Comparison of ENCODE assay signal across 18 cellular contexts in the genomic region with DNA sequence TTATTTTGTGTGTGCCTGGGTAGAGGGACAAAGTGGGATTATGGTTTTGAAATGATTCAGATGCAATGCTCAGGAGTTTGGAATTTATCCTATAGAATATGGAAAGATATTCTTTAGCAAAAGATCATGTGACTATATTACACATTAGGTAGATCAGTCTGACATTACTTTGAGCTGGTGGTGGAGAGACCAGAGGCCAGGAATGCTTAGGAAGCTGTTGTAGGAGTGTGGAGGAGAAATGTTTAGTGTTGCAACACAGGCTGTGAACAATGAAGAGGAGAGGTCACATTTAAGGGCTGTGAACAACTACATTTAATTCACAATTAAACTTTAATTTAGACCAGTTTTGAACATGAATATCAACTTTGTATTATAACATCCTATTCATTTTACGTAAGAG. TPM values are rescaled to one million over a fixed set of nuclear protein-coding genes. Genes with fewer than 3 reads are reported as not detected.
DNase-seq lines count a peak whose midpoint lies in the region; ATAC-seq and TF ChIP-seq lines count a peak whose summit lies in the region.
"Had no signal": no experiment of that assay in that cellular context is flagged by ENCODE, and none has a peak within 500 bp of the region (broad histone marks: within the 10 kb centered on the region; RNA-seq: fewer than 3 reads in every experiment).

No MANE protein-coding gene starts in this region.

- H3K4me3 ChIP-seq in CD4-positive, alpha-beta memory T cell (ENCODE audit: low read length in 2 of 2), result no peak overlapping the region
- H3K4me3 ChIP-seq in Loucy (ENCODE audit: low read length, poor library complexity, severe bottlenecking), result peak overlapping the region; percentile 99
- no peak overlapping the region for H3K4me3 ChIP-seq in choroid plexus epithelial cell (ENCODE audit: low read depth, low read length)
- H3K4me3 ChIP-seq in brain microvascular endothelial cell (ENCODE audit: low read depth, low read length), result no peak overlapping the region

- H3K4me1 Mint-ChIP-seq in CD4-positive, alpha-beta memory T cell, result peaks cover 29 to 40% (median 31%) of the 10 kb centered on the region in 4 donors
- H3K4me1 Mint-ChIP-seq in natural killer cell treated with Interleukin-12 subunit alpha and Interleukin-12 subunit beta and Interleukin-15 and Interleukin-18, amount 100 ng/mL, for 72 hours (ENCODE audit: low read depth in 2 of 2), result peaks cover 20 to 21% of the 10 kb centered on the region in 2 donors
- H3K4me1 Mint-ChIP-seq in stimulated activated naive CD8-positive, alpha-beta T cell treated with anti-CD3 and anti-CD28 coated beads, Interleukin-15, amount 100 ng/mL, for 72 hours, result peaks cover 17% of the 10 kb centered on the region

- H3K79me2 ChIP-seq in Loucy (ENCODE audit: insufficient read depth, low read length), result peaks cover 39% of the 10 kb centered on the region

- no peaks in the 10 kb centered on the region for H3K9me2 ChIP-seq in Loucy (replicated peaks; ENCODE audit: low read depth, low read length)

- H3K9me3 ChIP-seq in CD4-positive, alpha-beta memory T cell (ENCODE audit: control insufficient read depth in 1 of 2, low read length in 2 of 2), result no peaks in the 10 kb centered on the region
- H3K9me3 ChIP-seq in Loucy (ENCODE audit: insufficient read depth, low read depth, low read length), result no peaks in the 10 kb centered on the region
- H3K9me3 ChIP-seq: heart left ventricle, suprapubic skin had no signal

- in situ Hi-C loops in brain microvascular endothelial cell (cut with HindIII; ENCODE audit: low pct_ligation_motif_present, low sequenced_read_pairs), result no loop called here

- peak overlapping the region in 5 of 8 donors; percentile 37 to 98 (median 91) for H3K4me3 Mint-ChIP-seq in CD4-positive, alpha-beta memory T cell
- peak overlapping the region; percentile 99 for H3K4me3 Mint-ChIP-seq in natural killer cell treated with Interleukin-12 subunit alpha and Interleukin-12 subunit beta and Interleukin-15 and Interleukin-18, amount 100 ng/mL, for 72 hours
- H3K4me3 Mint-ChIP-seq in stimulated activated naive CD8-positive, alpha-beta T cell treated with anti-CD3 and anti-CD28 coated beads, Interleukin-15, amount 100 ng/mL, for 72 hours, result no peak overlapping the region

- H3K27ac ChIP-seq in CD4-positive, alpha-beta memory T cell (ENCODE audit: low read depth, low read length), result no peak overlapping the region
- no peak overlapping the region for H3K27ac ChIP-seq in brain microvascular endothelial cell
- H3K27ac ChIP-seq: heart left ventricle, KMS-11, skin epidermis, suprapubic skin had no signal

- no peak overlapping the region for H2AFZ ChIP-seq in Loucy (ENCODE audit: low read length)

- peaks cover 0 to 2% (median 0%) of the 10 kb centered on the region in 8 donors for H3K9me3 Mint-ChIP-seq in CD4-positive, alpha-beta memory T cell
- H3K9me3 Mint-ChIP-seq in natural killer cell treated with Interleukin-12 subunit alpha and Interleukin-12 subunit beta and Interleukin-15 and Interleukin-18, amount 100 ng/mL, for 72 hours, result no peaks in the 10 kb centered on the region
- H3K9me3 Mint-ChIP-seq in stimulated activated naive CD8-positive, alpha-beta T cell treated with anti-CD3 and anti-CD28 coated beads, Interleukin-15, amount 100 ng/mL, for 72 hours, result no peaks in the 10 kb centered on the region

- POLR2A ChIA-PET in CD4-positive, alpha-beta memory T cell (lab: Charles Lee; ENCODE audit: partially characterized antibody), result no interaction called here

- intact Hi-C loops in CD4-positive, alpha-beta memory T cell (cut with micrococcal nuclease), result loop anchor here (10.0 kb wide), 1 partner anchor 92 kb away; a partner anchor contains a TSS

- no peaks in the 10 kb centered on the region for H4K20me1 ChIP-seq in Loucy (ENCODE audit: insufficient read depth, low read length, poor library complexity, severe bottlenecking)

- TF ChIP-seq CTCF in Loucy (conservative IDR thresholded peaks at IDR 0.05; ENCODE audit: low read length) (no peak), choroid plexus epithelial cell (conservative IDR thresholded peaks at IDR 0.05; ENCODE audit: low read depth, low read length) (no peak), brain microvascular endothelial cell (IDR thresholded peaks at IDR 0.05; ENCODE audit: low read depth, low read length, missing control alignments) (no peak)

- no peaks in the 10 kb centered on the region for H3K36me3 ChIP-seq in CD4-positive, alpha-beta memory T cell (ENCODE audit: insufficient read depth, low read length)
- no peaks in the 10 kb centered on the region for H3K36me3 ChIP-seq in Loucy (ENCODE audit: insufficient read depth, low read length)
- no peaks in the 10 kb centered on the region for H3K36me3 ChIP-seq in brain microvascular endothelial cell (replicated peaks)
- H3K36me3 ChIP-seq: suprapubic skin had no signal

- peaks cover 4 to 19% of the 10 kb centered on the region in 2 donors for H3K36me3 Mint-ChIP-seq in CD4-positive, alpha-beta memory T cell
- peaks cover 5% of the 10 kb centered on the region for H3K36me3 Mint-ChIP-seq in natural killer cell treated with Interleukin-12 subunit alpha and Interleukin-12 subunit beta and Interleukin-15 and Interleukin-18, amount 100 ng/mL, for 72 hours

- H3K4me1 ChIP-seq in CD4-positive, alpha-beta memory T cell (ENCODE audit: insufficient read depth, low read length), result peaks cover 24% of the 10 kb centered on the region
- peaks cover 29% of the 10 kb centered on the region for H3K4me1 ChIP-seq in Loucy (ENCODE audit: insufficient read depth, low read length, poor library complexity, severe bottlenecking)

- H3K4me2 ChIP-seq in Loucy (ENCODE audit: low read depth, low read length, poor library complexity, severe bottlenecking), result peak overlapping the region; percentile 93

- ATAC-seq in natural killer cell treated with Interleukin-12 subunit alpha and Interleukin-12 subunit beta and Interleukin-15 and Interleukin-18, amount 100 ng/mL, for 72 hours, result no peak
- ATAC-seq in GM19452 (IDR thresholded peaks at IDR 0.05; ENCODE audit: unreplicated experiment) (no peak), HG02798 (IDR thresholded peaks at IDR 0.05; ENCODE audit: poor library complexity, unreplicated experiment) (no peak)
- ATAC-seq in stimulated activated naive CD8-positive, alpha-beta T cell treated with anti-CD3 and anti-CD28 coated beads, Interleukin-15, amount 100 ng/mL, for 72 hours, result no peak
- ATAC-seq: heart left ventricle, Right ventricle myocardium inferior had no signal

- no peaks in the 10 kb centered on the region for H3K27me3 Mint-ChIP-seq in CD4-positive, alpha-beta memory T cell
- no peaks in the 10 kb centered on the region for H3K27me3 Mint-ChIP-seq in natural killer cell treated with Interleukin-12 subunit alpha and Interleukin-12 subunit beta and Interleukin-15 and Interleukin-18, amount 100 ng/mL, for 72 hours
- H3K27me3 Mint-ChIP-seq in stimulated activated naive CD8-positive, alpha-beta T cell treated with anti-CD3 and anti-CD28 coated beads, Interleukin-15, amount 100 ng/mL, for 72 hours, result no peaks in the 10 kb centered on the region

- H3K27ac Mint-ChIP-seq in CD4-positive, alpha-beta memory T cell, result peak overlapping the region in 1 of 7 donors; percentile 2
- H3K27ac Mint-ChIP-seq in natural killer cell treated with Interleukin-12 subunit alpha and Interleukin-12 subunit beta and Interleukin-15 and Interleukin-18, amount 100 ng/mL, for 72 hours, result no peak overlapping the region
- no peak overlapping the region for H3K27ac Mint-ChIP-seq in stimulated activated naive CD8-positive, alpha-beta T cell treated with anti-CD3 and anti-CD28 coated beads, Interleukin-15, amount 100 ng/mL, for 72 hours

- CTCF ChIA-PET in CD4-positive, alpha-beta memory T cell (lab: Charles Lee; ENCODE audit: partially characterized antibody), result no interaction called here

- H3K27me3 ChIP-seq in CD4-positive, alpha-beta memory T cell (ENCODE audit: insufficient read depth, low read length), result no peaks in the 10 kb centered on the region
- H3K27me3 ChIP-seq in Loucy (ENCODE audit: insufficient read depth, low read length, poor library complexity, severe bottlenecking), result no peaks in the 10 kb centered on the region
- no peaks in the 10 kb centered on the region for H3K27me3 ChIP-seq in brain microvascular endothelial cell (replicated peaks)
- H3K27me3 ChIP-seq: heart left ventricle, suprapubic skin had no signal

- no peaks in the 10 kb centered on the region for H3F3A ChIP-seq in Loucy (ENCODE audit: low read depth)

- no peak for DNase-seq in CD4-positive, alpha-beta memory T cell
- DNase-seq in choroid plexus epithelial cell (ENCODE audit: low read depth), result peak; percentile 35
- DNase-seq in natural killer cell treated with Interleukin-12 subunit alpha and Interleukin-12 subunit beta and Interleukin-15 and Interleukin-18, amount 100 ng/mL, for 72 hours (ENCODE audit: low spot score), result no peak
- no peak for DNase-seq in stimulated activated naive CD8-positive, alpha-beta T cell treated with anti-CD3 and anti-CD28 coated beads, Interleukin-15, amount 100 ng/mL, for 72 hours
- no peak for DNase-seq in brain microvascular endothelial cell
- DNase-seq: amygdala; COR-L47; effector CD8-positive, alpha-beta T cell; heart left ventricle; NCI-H1694 treated with DMSO at 0.1 percent for 48 hours; NCI-H748 treated with DMSO at 0.1 percent for 48 hours had no signal

- peak overlapping the region; percentile 86 for H3K9ac ChIP-seq in Loucy (ENCODE audit: low read depth, low read length, poor library complexity, severe bottlenecking)
- H3K9ac ChIP-seq: KMS-11 had no signal

RNA-seq across cellular contexts. Expression of a gene that starts 45.3 kb away (rescaled TPM):
- not detected for total RNA-seq in CD4-positive, alpha-beta memory T cell
- polyA plus RNA-seq in CD4-positive, alpha-beta memory T cell, result not detected
- total RNA-seq in natural killer cell treated with Interleukin-12 subunit alpha and Interleukin-12 subunit beta and Interleukin-15 and Interleukin-18, amount 100 ng/mL, for 72 hours, result not detected

Comparison
In these comparisons a context has a peak if more than half of its experiments do, and no peak if none do; other contexts are left out.
1. H3K4me3 Mint-ChIP-seq: peak in CD4-positive, alpha-beta memory T cell (5 of 8) and natural killer cell treated with Interleukin-12 subunit alpha and Interleukin-12 subunit beta and Interleukin-15 and Interleukin-18, amount 100 ng/mL, for 72 hours (single experiment); none in stimulated activated naive CD8-positive, alpha-beta T cell treated with anti-CD3 and anti-CD28 coated beads, Interleukin-15, amount 100 ng/mL, for 72 hours (0 of 2).